In genomic region chr7:73504920-73505319, GRCh38 we compare ENCODE assay signal across 16 cellular contexts.
"Had no signal": no experiment of that assay in that cellular context is flagged by ENCODE, and none has a peak within 500 bp of the region (broad histone marks: within the 10 kb centered on the region; RNA-seq: fewer than 3 reads in every experiment).

No MANE protein-coding gene starts in this region.

- H3K9me3 ChIP-seq: gastroesophageal sphincter, testis had no signal

- H3K4me3 Mint-ChIP-seq: activated CD4-positive, alpha-beta memory T cell treated with anti-CD3 and anti-CD28 coated beads for 36 hours; activated CD4-positive, alpha-beta T cell treated with anti-CD3 and anti-CD28 coated beads for 36 hours; activated CD8-positive, alpha-beta memory T cell treated with anti-CD3 and anti-CD28 coated beads, Interleukin-2, amount 10 ng/mL, durations not matched to agents 7 days and 5 days; immature natural killer cell; natural killer cell; stimulated activated naive CD8-positive, alpha-beta T cell treated with anti-CD3 and anti-CD28 coated beads, Interleukin-15, amount 100 ng/mL, for 72 hours; type B pancreatic cell; WTC11 had no signal

- H3K27me3 ChIP-seq: gastroesophageal sphincter, testis had no signal

- DNase-seq: activated CD4-positive, alpha-beta memory T cell treated with anti-CD3 and anti-CD28 coated beads for 36 hours; activated CD4-positive, alpha-beta T cell treated with anti-CD3 and anti-CD28 coated beads for 36 hours; activated CD8-positive, alpha-beta memory T cell treated with anti-CD3 and anti-CD28 coated beads, Interleukin-2, amount 10 ng/mL, durations not matched to agents 7 days and 5 days; activated naive CD4-positive, alpha-beta T cell treated with Interleukin-2 at 50 U/mL for 16 hours; cortex of kidney; effector CD4-positive, alpha-beta T cell; immature natural killer cell; mesenchymal stem cell; natural killer cell; stimulated activated naive CD8-positive, alpha-beta T cell treated with anti-CD3 and anti-CD28 coated beads, Interleukin-15, amount 100 ng/mL, for 72 hours; testis had no signal

- H3K4me1 ChIP-seq: testis had no signal

- ATAC-seq: activated CD4-positive, alpha-beta T cell treated with anti-CD3 and anti-CD28 coated beads for 36 hours; activated CD8-positive, alpha-beta memory T cell treated with anti-CD3 and anti-CD28 coated beads, Interleukin-2, amount 10 ng/mL, durations not matched to agents 7 days and 5 days; esophagus mucosa; gastroesophageal sphincter; natural killer cell; stimulated activated naive CD8-positive, alpha-beta T cell treated with anti-CD3 and anti-CD28 coated beads, Interleukin-15, amount 100 ng/mL, for 72 hours; WTC11 had no signal

- H3K27ac ChIP-seq: gastroesophageal sphincter, testis had no signal

- H3K4me3 ChIP-seq: gastroesophageal sphincter, testis had no signal

- H3K27me3 Mint-ChIP-seq: activated CD4-positive, alpha-beta memory T cell treated with anti-CD3 and anti-CD28 coated beads for 36 hours; activated CD4-positive, alpha-beta T cell treated with anti-CD3 and anti-CD28 coated beads for 36 hours; activated CD8-positive, alpha-beta memory T cell treated with anti-CD3 and anti-CD28 coated beads, Interleukin-2, amount 10 ng/mL, durations not matched to agents 7 days and 5 days; stimulated activated naive CD8-positive, alpha-beta T cell treated with anti-CD3 and anti-CD28 coated beads, Interleukin-15, amount 100 ng/mL, for 72 hours; type B pancreatic cell had no signal

- H3K9me3 Mint-ChIP-seq: activated CD4-positive, alpha-beta memory T cell treated with anti-CD3 and anti-CD28 coated beads for 36 hours; immature natural killer cell; natural killer cell; stimulated activated naive CD8-positive, alpha-beta T cell treated with anti-CD3 and anti-CD28 coated beads, Interleukin-15, amount 100 ng/mL, for 72 hours; type B pancreatic cell; WTC11 had no signal

- H3K27ac Mint-ChIP-seq: activated CD4-positive, alpha-beta memory T cell treated with anti-CD3 and anti-CD28 coated beads for 36 hours; activated CD4-positive, alpha-beta T cell treated with anti-CD3 and anti-CD28 coated beads for 36 hours; activated CD8-positive, alpha-beta memory T cell treated with anti-CD3 and anti-CD28 coated beads, Interleukin-2, amount 10 ng/mL, durations not matched to agents 7 days and 5 days; immature natural killer cell; natural killer cell; type B pancreatic cell; WTC11 had no signal

- H3K4me1 Mint-ChIP-seq: activated CD4-positive, alpha-beta T cell treated with anti-CD3 and anti-CD28 coated beads for 36 hours; stimulated activated naive CD8-positive, alpha-beta T cell treated with anti-CD3 and anti-CD28 coated beads, Interleukin-15, amount 100 ng/mL, for 72 hours; WTC11 had no signal

- FAIRE-seq: TTC549 had no signal
